1 cellular context compared by ENCODE assay signal in the genomic region with DNA sequence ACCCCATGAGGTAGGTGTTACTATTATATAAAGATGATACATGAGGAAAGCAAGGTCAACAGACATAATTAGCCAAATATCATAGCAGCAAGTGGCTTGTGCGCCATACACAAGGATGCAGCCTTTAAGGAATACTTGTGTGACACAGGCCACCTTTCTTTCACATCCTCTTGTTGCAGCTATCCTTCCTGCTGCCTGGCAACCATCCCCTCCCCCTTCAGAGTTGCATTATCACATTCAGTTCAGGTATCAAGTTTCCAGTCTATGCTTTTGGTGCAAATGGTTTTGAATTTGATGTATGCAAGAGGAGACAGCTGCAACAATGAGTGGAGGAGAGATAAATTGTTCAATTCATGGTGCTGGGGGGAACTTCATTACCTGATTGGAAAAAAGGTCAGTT.
TF ChIP-seq lines count a peak whose summit lies in the region.

No MANE protein-coding gene starts in this region.

TF ChIP-seq in H1, 55 proteins besides CTCF, POLR2A, EP300 and RAD21:
- TF ChIP-seq CEBPB (IDR thresholded peaks at IDR 0.05; ENCODE audit: low read depth, low read length) (no peak), PHF8 (conservative IDR thresholded peaks at IDR 0.05; ENCODE audit: low read depth, low read length) (no peak), POLR2AphosphoS5 (IDR thresholded peaks at IDR 0.05; ENCODE audit: low read depth, low read length) (no peak), ASH2L (IDR thresholded peaks at IDR 0.05; ENCODE audit: low read length) (no peak), SP4 (IDR thresholded peaks at IDR 0.05; ENCODE audit: low read length) (no peak)
